Comparison of ENCODE assay signal across 12 cellular contexts in genomic region chr14:59148334-59148900, GRCh38. TPM values are rescaled to one million over a fixed set of nuclear protein-coding genes. Genes with fewer than 3 reads are reported as not detected.
DNase-seq lines count a peak whose midpoint lies in the region; ATAC-seq lines count a peak whose summit lies in the region.
"Had no signal": no experiment of that assay in that cellular context is flagged by ENCODE, and none has a peak within 500 bp of the region (broad histone marks: within the 10 kb centered on the region; RNA-seq: fewer than 3 reads in every experiment).

No MANE protein-coding gene starts in this region.

- H3K14ac ChIP-seq in mesenchymal stem cell (ENCODE audit: low read length in 2 of 2), result no peak overlapping the region

- DNase-seq in foreskin melanocyte (peak; percentile 57), OCI-M2 (lab: John Stamatoyannopoulos, UW; ENCODE audit: unreplicated experiment) (no peak), AML-193 (lab: John Stamatoyannopoulos, UW) (no peak), mesenchymal stem cell (no peak)
- DNase-seq in effector memory CD4-positive, alpha-beta T cell, result no peak
- DNase-seq: NCI-H510A, WERI-Rb-1 had no signal

- no peak overlapping the region for H3K4ac ChIP-seq in mesenchymal stem cell (ENCODE audit: low read depth in 1 of 2, low read length in 2 of 2)

- H3K27ac ChIP-seq in effector memory CD4-positive, alpha-beta T cell (ENCODE audit: insufficient read depth, low read length, poor library complexity, severe bottlenecking), result no peak overlapping the region
- no peak overlapping the region for H3K27ac ChIP-seq in mesenchymal stem cell (ENCODE audit: low read length, poor library complexity, severe bottlenecking)
- H3K27ac ChIP-seq: esophagus muscularis mucosa, suprapubic skin, WERI-Rb-1 had no signal

- no peak overlapping the region for H2BK120ac ChIP-seq in mesenchymal stem cell (ENCODE audit: low read depth, low read length)

- no peak overlapping the region for H2BK15ac ChIP-seq in mesenchymal stem cell (ENCODE audit: low read depth, poor library complexity, severe bottlenecking)

- H2AFZ ChIP-seq in mesenchymal stem cell (ENCODE audit: low read depth, low read length), result no peak overlapping the region

- H3K79me1 ChIP-seq in mesenchymal stem cell (replicated peaks; ENCODE audit: low read length, poor library complexity, severe bottlenecking), result no peaks in the 10 kb centered on the region

- no peak overlapping the region for H4K91ac ChIP-seq in mesenchymal stem cell (ENCODE audit: low read length)

- peaks cover under 1% of the 10 kb centered on the region for H3K4me1 ChIP-seq in effector memory CD4-positive, alpha-beta T cell (ENCODE audit: control insufficient read depth, insufficient read depth, low read length, poor library complexity, severe bottlenecking)
- no peaks in the 10 kb centered on the region for H3K4me1 ChIP-seq in mesenchymal stem cell (ENCODE audit: control insufficient read depth, insufficient read depth, low read depth, low read length)
- H3K4me1 ChIP-seq: esophagus muscularis mucosa, suprapubic skin had no signal

- no peak overlapping the region for H2BK12ac ChIP-seq in mesenchymal stem cell (ENCODE audit: low read length in 2 of 2)

- H2AK5ac ChIP-seq in mesenchymal stem cell (ENCODE audit: low read length, severe bottlenecking), result no peak overlapping the region

- no peak overlapping the region for H3K18ac ChIP-seq in mesenchymal stem cell (ENCODE audit: low read depth in 1 of 2, low read length in 2 of 2)

- no peak overlapping the region for H3K9ac ChIP-seq in mesenchymal stem cell (ENCODE audit: low read length)

- no peaks in the 10 kb centered on the region for H3K27me3 ChIP-seq in effector memory CD4-positive, alpha-beta T cell (replicated peaks; ENCODE audit: control insufficient read depth, insufficient read depth, low read length, poor library complexity, severe bottlenecking)
- no peaks in the 10 kb centered on the region for H3K27me3 ChIP-seq in mesenchymal stem cell (ENCODE audit: control insufficient read depth in 1 of 2, insufficient read depth in 1 of 2, low read length in 2 of 2)
- H3K27me3 ChIP-seq: esophagus muscularis mucosa, suprapubic skin had no signal

- no peak overlapping the region for H3K4me3 ChIP-seq in effector memory CD4-positive, alpha-beta T cell (ENCODE audit: insufficient read depth, low read depth, low read length, poor library complexity, severe bottlenecking)
- H3K4me3 ChIP-seq in mesenchymal stem cell (ENCODE audit: insufficient read depth in 1 of 2, low read depth in 1 of 2, low read length in 2 of 2), result no peak overlapping the region
- H3K4me3 ChIP-seq: esophagus muscularis mucosa, suprapubic skin had no signal

- H3K23ac ChIP-seq in mesenchymal stem cell (ENCODE audit: low read length in 2 of 2), result no peak overlapping the region

- ATAC-seq in GM18519 (IDR thresholded peaks at IDR 0.05; ENCODE audit: low FRiP score, unreplicated experiment), result peak; percentile 60
- peak; percentile 73 for ATAC-seq in GM21723 (IDR thresholded peaks at IDR 0.05; ENCODE audit: unreplicated experiment)
- peak; percentile 84 for ATAC-seq in HG03432 (IDR thresholded peaks at IDR 0.05; ENCODE audit: unreplicated experiment)

- no peaks in the 10 kb centered on the region for H3K36me3 ChIP-seq in effector memory CD4-positive, alpha-beta T cell (ENCODE audit: control insufficient read depth, insufficient read depth, low read length)
- no peaks in the 10 kb centered on the region for H3K36me3 ChIP-seq in mesenchymal stem cell (ENCODE audit: control insufficient read depth in 1 of 2, insufficient read depth in 2 of 2, low read depth in 1 of 2, low read length in 2 of 2)
- H3K36me3 ChIP-seq: esophagus muscularis mucosa, suprapubic skin, WERI-Rb-1 had no signal

- H3K9me3 ChIP-seq in effector memory CD4-positive, alpha-beta T cell (ENCODE audit: control insufficient read depth, low read length), result no peaks in the 10 kb centered on the region
- H3K9me3 ChIP-seq in mesenchymal stem cell (ENCODE audit: control insufficient read depth, low read length), result no peaks in the 10 kb centered on the region
- H3K9me3 ChIP-seq: esophagus muscularis mucosa, suprapubic skin had no signal

- H2BK5ac ChIP-seq in mesenchymal stem cell (ENCODE audit: low read depth, low read length, poor library complexity, severe bottlenecking), result no peak overlapping the region

- 59% methylated on average over 3 of the region's 4 CpGs for WGBS in mesenchymal stem cell

- no peak overlapping the region for H4K8ac ChIP-seq in mesenchymal stem cell (ENCODE audit: low read length)

- H3K4me2 ChIP-seq in mesenchymal stem cell (ENCODE audit: low read length, poor library complexity, severe bottlenecking), result no peak overlapping the region

RNA-seq across cellular contexts. Expression of gene DAAM1, which starts 40.0 kb away (rescaled TPM):
- polyA plus RNA-seq in mesenchymal stem cell (2013, experiment 1 of 2), result 10.1 TPM
- 11.0 TPM for polyA plus RNA-seq in mesenchymal stem cell (2013, experiment 2 of 2)
